In genomic region chr9:83235524-83235923, GRCh38 we compare ENCODE assay signal across 21 cellular contexts.
"Had no signal": no experiment of that assay in that cellular context is flagged by ENCODE, and none has a peak within 500 bp of the region (broad histone marks: within the 10 kb centered on the region; RNA-seq: fewer than 3 reads in every experiment).

No MANE protein-coding gene starts in this region.

- ATAC-seq: Panc1, PC-3, Right ventricle myocardium inferior, SK-N-SH treated with all-trans-retinoic acid at 6 μM for 48 hours had no signal

- H3K27ac ChIP-seq: SJCRH30 had no signal

- DNase-seq: KBM-7, MV-4-11, NCI-H1048, NCI-H1105, NCI-H1417, NCI-H1436 treated with DMSO at 0.1 percent for 48 hours, NCI-H1694 treated with DMSO at 0.1 percent for 48 hours, NCI-H1930, NCI-H2081, NCI-H2107, NCI-H2227 treated with DMSO at 0.1 percent for 48 hours, NCI-H524 treated with DMSO at 0.1 percent for 48 hours, NCI-H69, NCI-H774, PC-3, SHP77 treated with DMSO at 0.1 percent for 48 hours, SJCRH30, T-helper 1 cell had no signal

- H3K36me3 ChIP-seq: SJCRH30 had no signal

- H3K27me3 ChIP-seq: SJCRH30 had no signal

- H3K4me3 ChIP-seq: SJCRH30 had no signal

- H3K9me3 ChIP-seq: SJCRH30 had no signal
